ENCODE assay signal across 1 cellular context in the genomic region with DNA sequence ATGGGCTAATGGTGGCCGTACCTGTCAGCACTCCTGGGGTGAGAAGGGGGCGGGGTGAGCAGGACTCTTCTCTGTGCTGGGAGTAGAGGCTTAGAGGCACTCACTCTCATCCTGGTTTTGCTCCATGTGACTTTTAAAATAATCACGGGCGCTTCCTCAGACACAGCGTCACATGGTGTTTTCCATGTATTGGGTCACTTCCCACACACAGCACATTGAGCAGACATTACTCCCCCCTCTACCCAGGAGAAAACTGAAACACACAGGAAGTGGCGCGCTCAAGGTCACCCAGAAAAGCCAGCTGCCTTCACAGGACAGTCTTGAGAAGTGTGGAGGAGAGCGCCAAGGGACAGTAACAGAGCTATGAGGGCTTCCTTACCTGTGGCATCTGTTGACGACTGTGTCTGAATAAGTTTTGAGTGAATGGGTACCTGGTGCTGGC.
TF ChIP-seq lines count a peak whose summit lies in the region.

No MANE protein-coding gene starts in this region.

TF ChIP-seq in HepG2, 621 proteins besides CTCF, POLR2A, EP300 and RAD21 (continues in another document):
- TF ChIP-seq IRX3 (CRISPR knock-in tag; IDR thresholded peaks at IDR 0.05; ENCODE audit: borderline replicate concordance, low read depth) (no peak), ZNF446 (CRISPR knock-in tag; IDR thresholded peaks at IDR 0.05) (no peak), GPN1 (CRISPR knock-in tag; IDR thresholded peaks at IDR 0.05; ENCODE audit: borderline replicate concordance) (no peak), NFRKB (IDR thresholded peaks at IDR 0.05) (no peak), SOX6 (IDR thresholded peaks at IDR 0.05) (no peak), SOX6 (CRISPR knock-in tag; IDR thresholded peaks at IDR 0.05) (no peak; the same call in none of the 2 replicates), GATAD1 (CRISPR knock-in tag; IDR thresholded peaks at IDR 0.05) (0 out of 2 replicates have a peak, but pooled peaks have one; percentile 42), SIX1 (CRISPR knock-in tag; IDR thresholded peaks at IDR 0.05; ENCODE audit: borderline replicate concordance) (no peak), ZNF678 (CRISPR knock-in tag; IDR thresholded peaks at IDR 0.05) (no peak), CEBPG (CRISPR knock-in tag; IDR thresholded peaks at IDR 0.05) (peak; percentile 58), RBM22 (optimal IDR thresholded peaks at IDR 0.05; ENCODE audit: low read length) (peak; percentile 31), ZNF577 (CRISPR knock-in tag; IDR thresholded peaks at IDR 0.05; ENCODE audit: borderline replicate concordance, low read depth) (no peak), ZNF792 (CRISPR knock-in tag; IDR thresholded peaks at IDR 0.05) (no peak), RBFOX2 (IDR thresholded peaks at IDR 0.05; ENCODE audit: low read depth, low read length) (no peak; the same call in 1 of the 2 replicates), HDAC6 (IDR thresholded peaks at IDR 0.05; ENCODE audit: low read depth, low read length) (no peak), ZNF781 (CRISPR knock-in tag; IDR thresholded peaks at IDR 0.05; ENCODE audit: borderline replicate concordance, not compliant biosample characterization) (no peak), CHD4 (IDR thresholded peaks at IDR 0.05; ENCODE audit: borderline replicate concordance, low read length) (no peak), ELF3 (CRISPR knock-in tag; IDR thresholded peaks at IDR 0.05) (peak; percentile 58; the same call in 1 of the 2 replicates), PLRG1 (conservative IDR thresholded peaks at IDR 0.05) (no peak), ZNF720 (CRISPR knock-in tag; IDR thresholded peaks at IDR 0.05) (no peak), MYNN (CRISPR knock-in tag; IDR thresholded peaks at IDR 0.05; ENCODE audit: low read depth) (no peak), FOXK1 (CRISPR knock-in tag; IDR thresholded peaks at IDR 0.05; ENCODE audit: borderline replicate concordance, low read depth) (peak; percentile 55; the same call in 1 of the 2 replicates), PHB2 (IDR thresholded peaks at IDR 0.05; ENCODE audit: partially characterized antibody) (no peak), AKAP8 (CRISPR knock-in tag; IDR thresholded peaks at IDR 0.05) (no peak), ZSCAN12 (CRISPR knock-in tag; IDR thresholded peaks at IDR 0.05) (no peak), HDAC2 (CRISPR knock-in tag; IDR thresholded peaks at IDR 0.05) (no peak), MTA3 (CRISPR knock-in tag; IDR thresholded peaks at IDR 0.05) (no peak), ZNF782 (CRISPR knock-in tag; IDR thresholded peaks at IDR 0.05; ENCODE audit: borderline replicate concordance) (no peak), ZFP36L1 (CRISPR knock-in tag; IDR thresholded peaks at IDR 0.05) (no peak), PCBP1 (IDR thresholded peaks at IDR 0.05; ENCODE audit: borderline replicate concordance, low read depth, low read length) (no peak), REPIN1 (CRISPR knock-in tag; IDR thresholded peaks at IDR 0.05; ENCODE audit: borderline replicate concordance, low read depth) (no peak), PAF1 (CRISPR knock-in tag; IDR thresholded peaks at IDR 0.05) (no peak)
- TF ChIP-seq, protein P1, sequence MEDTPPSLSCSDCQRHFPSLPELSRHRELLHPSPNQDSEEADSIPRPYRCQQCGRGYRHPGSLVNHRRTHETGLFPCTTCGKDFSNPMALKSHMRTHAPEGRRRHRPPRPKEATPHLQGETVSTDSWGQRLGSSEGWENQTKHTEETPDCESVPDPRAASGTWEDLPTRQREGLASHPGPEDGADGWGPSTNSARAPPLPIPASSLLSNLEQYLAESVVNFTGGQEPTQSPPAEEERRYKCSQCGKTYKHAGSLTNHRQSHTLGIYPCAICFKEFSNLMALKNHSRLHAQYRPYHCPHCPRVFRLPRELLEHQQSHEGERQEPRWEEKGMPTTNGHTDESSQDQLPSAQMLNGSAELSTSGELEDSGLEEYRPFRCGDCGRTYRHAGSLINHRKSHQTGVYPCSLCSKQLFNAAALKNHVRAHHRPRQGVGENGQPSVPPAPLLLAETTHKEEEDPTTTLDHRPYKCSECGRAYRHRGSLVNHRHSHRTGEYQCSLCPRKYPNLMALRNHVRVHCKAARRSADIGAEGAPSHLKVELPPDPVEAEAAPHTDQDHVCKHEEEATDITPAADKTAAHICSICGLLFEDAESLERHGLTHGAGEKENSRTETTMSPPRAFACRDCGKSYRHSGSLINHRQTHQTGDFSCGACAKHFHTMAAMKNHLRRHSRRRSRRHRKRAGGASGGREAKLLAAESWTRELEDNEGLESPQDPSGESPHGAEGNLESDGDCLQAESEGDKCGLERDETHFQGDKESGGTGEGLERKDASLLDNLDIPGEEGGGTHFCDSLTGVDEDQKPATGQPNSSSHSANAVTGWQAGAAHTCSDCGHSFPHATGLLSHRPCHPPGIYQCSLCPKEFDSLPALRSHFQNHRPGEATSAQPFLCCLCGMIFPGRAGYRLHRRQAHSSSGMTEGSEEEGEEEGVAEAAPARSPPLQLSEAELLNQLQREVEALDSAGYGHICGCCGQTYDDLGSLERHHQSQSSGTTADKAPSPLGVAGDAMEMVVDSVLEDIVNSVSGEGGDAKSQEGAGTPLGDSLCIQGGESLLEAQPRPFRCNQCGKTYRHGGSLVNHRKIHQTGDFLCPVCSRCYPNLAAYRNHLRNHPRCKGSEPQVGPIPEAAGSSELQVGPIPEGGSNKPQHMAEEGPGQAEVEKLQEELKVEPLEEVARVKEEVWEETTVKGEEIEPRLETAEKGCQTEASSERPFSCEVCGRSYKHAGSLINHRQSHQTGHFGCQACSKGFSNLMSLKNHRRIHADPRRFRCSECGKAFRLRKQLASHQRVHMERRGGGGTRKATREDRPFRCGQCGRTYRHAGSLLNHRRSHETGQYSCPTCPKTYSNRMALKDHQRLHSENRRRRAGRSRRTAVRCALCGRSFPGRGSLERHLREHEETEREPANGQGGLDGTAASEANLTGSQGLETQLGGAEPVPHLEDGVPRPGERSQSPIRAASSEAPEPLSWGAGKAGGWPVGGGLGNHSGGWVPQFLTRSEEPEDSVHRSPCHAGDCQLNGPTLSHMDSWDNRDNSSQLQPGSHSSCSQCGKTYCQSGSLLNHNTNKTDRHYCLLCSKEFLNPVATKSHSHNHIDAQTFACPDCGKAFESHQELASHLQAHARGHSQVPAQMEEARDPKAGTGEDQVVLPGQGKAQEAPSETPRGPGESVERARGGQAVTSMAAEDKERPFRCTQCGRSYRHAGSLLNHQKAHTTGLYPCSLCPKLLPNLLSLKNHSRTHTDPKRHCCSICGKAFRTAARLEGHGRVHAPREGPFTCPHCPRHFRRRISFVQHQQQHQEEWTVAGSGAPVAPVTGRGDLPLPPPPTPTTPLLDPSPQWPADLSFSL (CRISPR knock-in tag; IDR thresholded peaks at IDR 0.05): no peak
- TF ChIP-seq, protein P2, sequence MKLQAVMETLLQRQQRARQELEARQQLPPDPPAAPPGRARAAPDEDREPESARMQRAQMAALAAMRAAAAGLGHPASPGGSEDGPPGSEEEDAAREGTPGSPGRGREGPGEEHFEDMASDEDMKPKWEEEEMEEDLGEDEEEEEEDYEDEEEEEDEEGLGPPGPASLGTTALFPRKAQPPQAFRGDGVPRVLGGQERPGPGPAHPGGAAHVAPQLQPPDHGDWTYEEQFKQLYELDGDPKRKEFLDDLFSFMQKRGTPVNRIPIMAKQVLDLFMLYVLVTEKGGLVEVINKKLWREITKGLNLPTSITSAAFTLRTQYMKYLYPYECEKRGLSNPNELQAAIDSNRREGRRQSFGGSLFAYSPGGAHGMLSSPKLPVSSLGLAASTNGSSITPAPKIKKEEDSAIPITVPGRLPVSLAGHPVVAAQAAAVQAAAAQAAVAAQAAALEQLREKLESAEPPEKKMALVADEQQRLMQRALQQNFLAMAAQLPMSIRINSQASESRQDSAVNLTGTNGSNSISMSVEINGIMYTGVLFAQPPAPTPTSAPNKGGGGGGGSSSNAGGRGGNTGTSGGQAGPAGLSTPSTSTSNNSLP (IDR thresholded peaks at IDR 0.05; ENCODE audit: low read depth, low read length): no peak; the same call in 1 of the 2 replicates
- TF ChIP-seq, protein P3, sequence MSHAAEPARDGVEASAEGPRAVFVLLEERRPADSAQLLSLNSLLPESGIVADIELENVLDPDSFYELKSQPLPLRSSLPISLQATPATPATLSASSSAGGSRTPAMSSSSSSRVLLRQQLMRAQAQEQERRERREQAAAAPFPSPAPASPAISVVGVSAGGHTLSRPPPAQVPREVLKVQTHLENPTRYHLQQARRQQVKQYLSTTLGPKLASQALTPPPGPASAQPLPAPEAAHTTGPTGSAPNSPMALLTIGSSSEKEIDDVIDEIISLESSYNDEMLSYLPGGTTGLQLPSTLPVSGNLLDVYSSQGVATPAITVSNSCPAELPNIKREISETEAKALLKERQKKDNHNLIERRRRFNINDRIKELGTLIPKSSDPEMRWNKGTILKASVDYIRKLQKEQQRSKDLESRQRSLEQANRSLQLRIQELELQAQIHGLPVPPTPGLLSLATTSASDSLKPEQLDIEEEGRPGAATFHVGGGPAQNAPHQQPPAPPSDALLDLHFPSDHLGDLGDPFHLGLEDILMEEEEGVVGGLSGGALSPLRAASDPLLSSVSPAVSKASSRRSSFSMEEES (CRISPR knock-in tag; IDR thresholded peaks at IDR 0.05): peak; percentile 95
- TF ChIP-seq, protein P4, sequence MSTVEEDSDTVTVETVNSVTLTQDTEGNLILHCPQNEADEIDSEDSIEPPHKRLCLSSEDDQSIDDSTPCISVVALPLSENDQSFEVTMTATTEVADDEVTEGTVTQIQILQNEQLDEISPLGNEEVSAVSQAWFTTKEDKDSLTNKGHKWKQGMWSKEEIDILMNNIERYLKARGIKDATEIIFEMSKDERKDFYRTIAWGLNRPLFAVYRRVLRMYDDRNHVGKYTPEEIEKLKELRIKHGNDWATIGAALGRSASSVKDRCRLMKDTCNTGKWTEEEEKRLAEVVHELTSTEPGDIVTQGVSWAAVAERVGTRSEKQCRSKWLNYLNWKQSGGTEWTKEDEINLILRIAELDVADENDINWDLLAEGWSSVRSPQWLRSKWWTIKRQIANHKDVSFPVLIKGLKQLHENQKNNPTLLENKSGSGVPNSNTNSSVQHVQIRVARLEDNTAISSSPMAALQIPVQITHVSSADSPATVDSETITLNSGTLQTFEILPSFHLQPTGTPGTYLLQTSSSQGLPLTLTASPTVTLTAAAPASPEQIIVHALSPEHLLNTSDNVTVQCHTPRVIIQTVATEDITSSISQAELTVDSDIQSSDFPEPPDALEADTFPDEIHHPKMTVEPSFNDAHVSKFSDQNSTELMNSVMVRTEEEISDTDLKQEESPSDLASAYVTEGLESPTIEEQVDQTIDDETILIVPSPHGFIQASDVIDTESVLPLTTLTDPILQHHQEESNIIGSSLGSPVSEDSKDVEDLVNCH (CRISPR knock-in tag; IDR thresholded peaks at IDR 0.05): no peak
- TF ChIP-seq, protein P5, sequence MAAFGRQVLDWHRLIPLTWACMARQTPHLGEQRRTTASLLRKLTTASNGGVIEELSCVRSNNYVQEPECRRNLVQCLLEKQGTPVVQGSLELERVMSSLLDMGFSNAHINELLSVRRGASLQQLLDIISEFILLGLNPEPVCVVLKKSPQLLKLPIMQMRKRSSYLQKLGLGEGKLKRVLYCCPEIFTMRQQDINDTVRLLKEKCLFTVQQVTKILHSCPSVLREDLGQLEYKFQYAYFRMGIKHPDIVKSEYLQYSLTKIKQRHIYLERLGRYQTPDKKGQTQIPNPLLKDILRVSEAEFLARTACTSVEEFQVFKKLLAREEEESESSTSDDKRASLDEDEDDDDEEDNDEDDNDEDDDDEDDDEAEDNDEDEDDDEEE (CRISPR knock-in tag; IDR thresholded peaks at IDR 0.05): no peak
- TF ChIP-seq, protein P6, sequence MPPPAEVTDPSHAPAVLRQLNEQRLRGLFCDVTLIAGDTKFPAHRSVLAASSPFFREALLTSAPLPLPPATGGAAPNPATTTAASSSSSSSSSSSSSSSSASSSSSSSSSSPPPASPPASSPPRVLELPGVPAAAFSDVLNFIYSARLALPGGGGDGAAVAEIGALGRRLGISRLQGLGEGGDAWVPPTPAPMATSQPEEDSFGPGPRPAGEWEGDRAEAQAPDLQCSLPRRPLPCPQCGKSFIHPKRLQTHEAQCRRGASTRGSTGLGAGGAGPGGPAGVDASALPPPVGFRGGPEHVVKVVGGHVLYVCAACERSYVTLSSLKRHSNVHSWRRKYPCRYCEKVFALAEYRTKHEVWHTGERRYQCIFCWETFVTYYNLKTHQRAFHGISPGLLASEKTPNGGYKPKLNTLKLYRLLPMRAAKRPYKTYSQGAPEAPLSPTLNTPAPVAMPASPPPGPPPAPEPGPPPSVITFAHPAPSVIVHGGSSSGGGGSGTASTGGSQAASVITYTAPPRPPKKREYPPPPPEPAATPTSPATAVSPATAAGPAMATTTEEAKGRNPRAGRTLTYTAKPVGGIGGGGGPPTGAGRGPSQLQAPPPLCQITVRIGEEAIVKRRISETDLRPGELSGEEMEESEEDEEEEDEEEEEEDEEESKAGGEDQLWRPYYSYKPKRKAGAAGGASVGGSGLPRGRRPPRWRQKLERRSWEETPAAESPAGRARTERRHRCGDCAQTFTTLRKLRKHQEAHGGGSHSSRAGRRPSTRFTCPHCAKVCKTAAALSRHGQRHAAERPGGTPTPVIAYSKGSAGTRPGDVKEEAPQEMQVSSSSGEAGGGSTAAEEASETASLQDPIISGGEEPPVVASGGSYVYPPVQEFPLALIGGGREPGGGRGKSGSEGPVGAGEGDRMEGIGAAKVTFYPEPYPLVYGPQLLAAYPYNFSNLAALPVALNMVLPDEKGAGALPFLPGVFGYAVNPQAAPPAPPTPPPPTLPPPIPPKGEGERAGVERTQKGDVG (CRISPR knock-in tag; IDR thresholded peaks at IDR 0.05; ENCODE audit: borderline replicate concordance): no peak
- TF ChIP-seq, protein P7, sequence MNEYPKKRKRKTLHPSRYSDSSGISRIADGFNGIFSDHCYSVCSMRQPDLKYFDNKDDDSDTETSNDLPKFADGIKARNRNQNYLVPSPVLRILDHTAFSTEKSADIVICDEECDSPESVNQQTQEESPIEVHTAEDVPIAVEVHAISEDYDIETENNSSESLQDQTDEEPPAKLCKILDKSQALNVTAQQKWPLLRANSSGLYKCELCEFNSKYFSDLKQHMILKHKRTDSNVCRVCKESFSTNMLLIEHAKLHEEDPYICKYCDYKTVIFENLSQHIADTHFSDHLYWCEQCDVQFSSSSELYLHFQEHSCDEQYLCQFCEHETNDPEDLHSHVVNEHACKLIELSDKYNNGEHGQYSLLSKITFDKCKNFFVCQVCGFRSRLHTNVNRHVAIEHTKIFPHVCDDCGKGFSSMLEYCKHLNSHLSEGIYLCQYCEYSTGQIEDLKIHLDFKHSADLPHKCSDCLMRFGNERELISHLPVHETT (CRISPR knock-in tag; conservative IDR thresholded peaks at IDR 0.05): no peak
- TF ChIP-seq, protein P8, sequence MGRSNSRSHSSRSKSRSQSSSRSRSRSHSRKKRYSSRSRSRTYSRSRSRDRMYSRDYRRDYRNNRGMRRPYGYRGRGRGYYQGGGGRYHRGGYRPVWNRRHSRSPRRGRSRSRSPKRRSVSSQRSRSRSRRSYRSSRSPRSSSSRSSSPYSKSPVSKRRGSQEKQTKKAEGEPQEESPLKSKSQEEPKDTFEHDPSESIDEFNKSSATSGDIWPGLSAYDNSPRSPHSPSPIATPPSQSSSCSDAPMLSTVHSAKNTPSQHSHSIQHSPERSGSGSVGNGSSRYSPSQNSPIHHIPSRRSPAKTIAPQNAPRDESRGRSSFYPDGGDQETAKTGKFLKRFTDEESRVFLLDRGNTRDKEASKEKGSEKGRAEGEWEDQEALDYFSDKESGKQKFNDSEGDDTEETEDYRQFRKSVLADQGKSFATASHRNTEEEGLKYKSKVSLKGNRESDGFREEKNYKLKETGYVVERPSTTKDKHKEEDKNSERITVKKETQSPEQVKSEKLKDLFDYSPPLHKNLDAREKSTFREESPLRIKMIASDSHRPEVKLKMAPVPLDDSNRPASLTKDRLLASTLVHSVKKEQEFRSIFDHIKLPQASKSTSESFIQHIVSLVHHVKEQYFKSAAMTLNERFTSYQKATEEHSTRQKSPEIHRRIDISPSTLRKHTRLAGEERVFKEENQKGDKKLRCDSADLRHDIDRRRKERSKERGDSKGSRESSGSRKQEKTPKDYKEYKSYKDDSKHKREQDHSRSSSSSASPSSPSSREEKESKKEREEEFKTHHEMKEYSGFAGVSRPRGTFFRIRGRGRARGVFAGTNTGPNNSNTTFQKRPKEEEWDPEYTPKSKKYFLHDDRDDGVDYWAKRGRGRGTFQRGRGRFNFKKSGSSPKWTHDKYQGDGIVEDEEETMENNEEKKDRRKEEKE (IDR thresholded peaks at IDR 0.05): no peak
